Comparison of ENCODE assay signal across 11 cellular contexts in the genomic region with DNA sequence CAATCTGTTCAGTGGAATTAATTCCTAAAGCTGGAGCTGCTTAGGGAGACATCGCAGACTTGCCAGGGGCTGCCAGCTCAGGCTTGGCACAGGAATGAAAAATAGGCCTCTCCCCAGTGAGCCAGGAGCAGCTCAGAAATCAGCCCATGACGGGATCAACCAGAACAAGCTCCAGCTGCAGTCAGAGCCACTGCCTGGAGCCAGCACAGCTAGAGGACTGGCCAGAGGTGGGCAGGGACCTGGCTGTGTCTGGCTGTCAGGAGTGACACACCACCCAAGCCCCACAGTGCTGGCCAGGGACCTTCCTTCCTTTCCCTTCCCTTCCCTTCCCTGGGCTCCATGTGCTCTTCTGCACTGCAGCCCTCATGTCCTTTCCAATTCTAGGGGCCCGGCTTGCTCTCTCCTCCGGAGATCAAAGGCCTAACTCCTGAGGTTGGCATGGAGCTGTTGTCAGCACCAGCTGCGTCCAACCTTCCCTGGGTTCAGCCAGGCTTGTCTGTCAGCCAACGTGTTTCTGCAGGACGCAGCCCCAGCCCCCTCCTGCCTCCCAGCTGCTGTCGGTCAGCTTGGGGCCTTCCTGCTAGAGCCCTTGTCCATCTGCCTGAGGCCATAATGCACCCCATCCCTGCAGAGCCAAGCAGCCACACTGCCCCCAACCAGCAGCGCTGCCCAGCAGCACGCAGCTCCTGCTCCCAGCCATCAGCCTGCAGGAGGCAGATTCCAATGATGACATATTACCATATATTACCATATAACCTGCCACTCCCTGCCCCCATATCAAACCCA.
DNase-seq lines count a peak whose midpoint lies in the region; ATAC-seq and TF ChIP-seq lines count a peak whose summit lies in the region.
"Had no signal": no experiment of that assay in that cellular context is flagged by ENCODE, and none has a peak within 500 bp of the region (broad histone marks: within the 10 kb centered on the region; RNA-seq: fewer than 3 reads in every experiment).

No MANE protein-coding gene starts in this region.

- peaks cover 0 to 5% (median 3%) of the 10 kb centered on the region in 4 donors for H3K36me3 ChIP-seq in esophagus muscularis mucosa

- TF ChIP-seq CTCF in esophagus muscularis mucosa (IDR thresholded peaks at IDR 0.05) (no peak), nephron (IDR thresholded peaks at IDR 0.05; ENCODE audit: unreplicated experiment in 3 of 3) (no peak)

- H3K9me3 ChIP-seq in esophagus muscularis mucosa, result no peaks in the 10 kb centered on the region
- H3K9me3 ChIP-seq: Caco-2 had no signal

- peak; percentile 13 for DNase-seq in NCI-H510A treated with DMSO at 0.1 percent for 48 hours (lab: John Stamatoyannopoulos, UW)
- no peak for DNase-seq in esophagus muscularis mucosa (ENCODE audit: extremely low spot score)
- DNase-seq in islet precursor cell, result no peak
- DNase-seq: activated T-cell treated with anti-CD3 and anti-CD28 coated beads, Interleukin-2, amount 50 U/mL, for 72 hours; Caco-2; NCI-H1436 treated with DMSO at 0.1 percent for 48 hours; PC-9 had no signal

- intact Hi-C loops in esophagus muscularis mucosa (cut with DNase I), result no loop called here

- WGBS in esophagus muscularis mucosa, result 58% methylated on average over 10 of the region's 10 CpGs

- peaks cover 5% of the 10 kb centered on the region for H3K36me3 Mint-ChIP-seq in nephron (ENCODE audit: low read depth)

- H3K27me3 Mint-ChIP-seq in nephron (ENCODE audit: low read depth), result peaks cover 6% of the 10 kb centered on the region

- peaks cover 33% of the 10 kb centered on the region for H3K4me1 Mint-ChIP-seq in nephron

- no peak overlapping the region for H3K4me3 Mint-ChIP-seq in nephron
- H3K4me3 Mint-ChIP-seq: activated T-cell treated with anti-CD3 and anti-CD28 coated beads, Interleukin-2, amount 50 U/mL, for 72 hours had no signal

- H3K4me3 ChIP-seq in esophagus muscularis mucosa, result no peak overlapping the region
- H3K4me3 ChIP-seq: PC-9 had no signal

- H3K27ac ChIP-seq in esophagus muscularis mucosa (replicated peaks in 1 of 4) (peak overlapping the region; percentile 78 to 81 (median 80)), temporal lobe (ENCODE audit: low read depth, low read length) (peak overlapping the region; percentile 90)
- H3K27ac ChIP-seq: PC-9 had no signal

- no peaks in the 10 kb centered on the region for H3K9me3 Mint-ChIP-seq in nephron
- H3K9me3 Mint-ChIP-seq: activated T-cell treated with anti-CD3 and anti-CD28 coated beads, Interleukin-2, amount 50 U/mL, for 72 hours had no signal

- no peak for TF ChIP-seq POLR2A in esophagus muscularis mucosa (IDR thresholded peaks at IDR 0.05; ENCODE audit: low read depth)

- no peaks in the 10 kb centered on the region for H3K27me3 ChIP-seq in esophagus muscularis mucosa

- H3K27ac Mint-ChIP-seq in nephron, result peak overlapping the region; percentile 13 to 68 (median 30)
- H3K27ac Mint-ChIP-seq: activated T-cell treated with anti-CD3 and anti-CD28 coated beads, Interleukin-2, amount 50 U/mL, for 72 hours had no signal

- no peak for TF ChIP-seq EP300 in esophagus muscularis mucosa (IDR thresholded peaks at IDR 0.05)

- ATAC-seq in HG02571 (IDR thresholded peaks at IDR 0.05; ENCODE audit: unreplicated experiment) (no peak), GM18868 (IDR thresholded peaks at IDR 0.05; ENCODE audit: unreplicated experiment) (no peak)
- ATAC-seq: activated T-cell treated with anti-CD3 and anti-CD28 coated beads, Interleukin-2, amount 50 U/mL, for 72 hours had no signal

- peaks cover 23 to 66% (median 58%) of the 10 kb centered on the region in 4 donors for H3K4me1 ChIP-seq in esophagus muscularis mucosa
